In genomic region chr17:59310263-59310920, GRCh38 we compare ENCODE assay signal across 13 cellular contexts.
"Had no signal": no experiment of that assay in that cellular context is flagged by ENCODE, and none has a peak within 500 bp of the region (broad histone marks: within the 10 kb centered on the region; RNA-seq: fewer than 3 reads in every experiment).

No MANE protein-coding gene starts in this region.

- H3K27ac Mint-ChIP-seq: activated B cell treated with CpG ODN at 0.5 μM for 24 hours; activated CD8-positive, alpha-beta T cell treated with anti-CD3 and anti-CD28 coated beads for 36 hours; activated T-cell treated with anti-CD3 and anti-CD28 coated beads, Interleukin-2, amount 50 U/mL, for 24 hours; nephron; progenitor cell of endocrine pancreas; T-helper 2 cell treated with Interferon-gamma antibody and Interleukin-4, amounts not matched to agents 5 μg/mL and 100 μg/mL, for 36 hours had no signal

- H3K27me3 Mint-ChIP-seq: activated B cell treated with CpG ODN at 0.5 μM for 24 hours; activated CD8-positive, alpha-beta T cell treated with anti-CD3 and anti-CD28 coated beads for 36 hours; activated T-cell treated with anti-CD3 and anti-CD28 coated beads, Interleukin-2, amount 50 U/mL, for 24 hours; central memory CD8-positive, alpha-beta T cell; progenitor cell of endocrine pancreas had no signal

- H3K9me3 ChIP-seq: esophagus muscularis mucosa, lower lobe of right lung, suprapubic skin, transverse colon had no signal

- H3K27ac ChIP-seq: esophagus muscularis mucosa, lower lobe of right lung, suprapubic skin, transverse colon had no signal

- H3K27me3 ChIP-seq: esophagus muscularis mucosa, suprapubic skin, transverse colon had no signal

- H3K9me3 Mint-ChIP-seq: activated B cell treated with CpG ODN at 0.5 μM for 24 hours; activated CD8-positive, alpha-beta T cell treated with anti-CD3 and anti-CD28 coated beads for 36 hours; activated T-cell treated with anti-CD3 and anti-CD28 coated beads, Interleukin-2, amount 50 U/mL, for 24 hours; central memory CD8-positive, alpha-beta T cell; nephron; T-helper 2 cell treated with Interferon-gamma antibody and Interleukin-4, amounts not matched to agents 5 μg/mL and 100 μg/mL, for 36 hours had no signal

- H3K4me1 ChIP-seq: lower lobe of right lung had no signal

- H3K4me1 Mint-ChIP-seq: activated B cell treated with CpG ODN at 0.5 μM for 24 hours; central memory CD8-positive, alpha-beta T cell; nephron had no signal

- DNase-seq: activated B cell treated with CpG ODN at 0.5 μM for 24 hours, aorta, cortex of kidney, lower lobe of right lung had no signal

- H3K4me3 ChIP-seq: esophagus muscularis mucosa, lower lobe of right lung, suprapubic skin, transverse colon had no signal

- H3K36me3 ChIP-seq: esophagus muscularis mucosa, lower lobe of right lung, suprapubic skin, transverse colon had no signal

- H3K4me3 Mint-ChIP-seq: activated B cell treated with CpG ODN at 0.5 μM for 24 hours; activated CD8-positive, alpha-beta T cell treated with anti-CD3 and anti-CD28 coated beads for 36 hours; activated T-cell treated with anti-CD3 and anti-CD28 coated beads, Interleukin-2, amount 50 U/mL, for 24 hours; central memory CD8-positive, alpha-beta T cell; nephron; T-helper 2 cell treated with Interferon-gamma antibody and Interleukin-4, amounts not matched to agents 5 μg/mL and 100 μg/mL, for 36 hours had no signal
